In the genomic region with DNA sequence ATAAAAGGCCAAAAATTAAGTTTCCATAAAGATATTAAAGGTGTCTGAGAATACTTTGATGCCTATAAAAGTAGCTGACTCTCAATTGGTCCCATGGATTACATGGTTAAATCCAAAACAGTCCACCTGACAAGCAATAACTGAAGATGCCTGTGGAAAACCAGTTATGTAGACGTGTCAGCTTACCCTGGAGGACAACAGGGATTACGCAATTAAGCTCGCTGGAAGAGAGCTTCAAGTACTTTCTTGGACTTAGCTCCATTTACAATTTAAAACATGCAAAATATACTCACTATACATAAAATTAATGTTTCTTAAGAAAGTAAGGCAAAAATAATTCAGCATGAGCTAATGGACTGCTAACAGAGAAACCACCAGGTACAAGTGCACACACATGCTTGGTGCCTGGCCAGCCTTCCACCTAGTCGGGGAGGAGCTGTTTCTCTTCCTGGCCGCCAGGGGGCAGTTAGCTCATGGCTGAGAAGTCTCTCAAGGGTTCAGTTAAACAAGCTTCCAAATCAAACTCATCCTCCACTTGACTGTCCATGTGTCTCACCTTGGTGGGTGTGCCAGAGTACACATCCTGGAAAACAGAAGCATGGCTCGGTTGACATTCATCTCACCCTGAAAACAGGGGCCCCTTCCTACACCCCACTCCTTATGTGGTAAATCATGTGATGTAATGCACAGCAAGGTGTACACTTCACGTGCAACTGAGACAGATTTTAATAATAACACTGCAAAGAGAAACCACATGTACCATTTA, we compare ENCODE assay signal across 8 cellular contexts. TPM values are rescaled to one million over a fixed set of nuclear protein-coding genes. Genes with fewer than 3 reads are reported as not detected.
DNase-seq lines count a peak whose midpoint lies in the region; ATAC-seq, FAIRE-seq and TF ChIP-seq lines count a peak whose summit lies in the region.

No MANE protein-coding gene starts in this region.

- H3K36me3 ChIP-seq in osteoblast (ENCODE audit: insufficient read depth, low read length) (peaks cover 67% of the 10 kb centered on the region), thoracic aorta (peaks cover 41% of the 10 kb centered on the region)

- peak; percentile 78 for FAIRE-seq in GM19239 (lab: Jason Lieb, UNC)

- H2AFZ ChIP-seq in osteoblast (ENCODE audit: low read length), result no peak overlapping the region

- DNase-seq in AG10803 (ENCODE audit: low read depth) (peak; percentile 74), GM19239 (ENCODE audit: insufficient read length, low spot score) (peak; percentile 74), KBM-7 (peak; percentile 84), RKO (ENCODE audit: low spot score) (peak; percentile 82), fibroblast of pulmonary artery (ENCODE audit: low read depth) (peak; percentile 84), osteoblast (ENCODE audit: insufficient read length, low spot score, missing footprints) (peak; percentile 79), thoracic aorta (ENCODE audit: low spot score) (no peak)
- peak; percentile 73 to 79 for DNase-seq in activated T-cell treated with anti-CD3 and anti-CD28 coated beads, Interleukin-2, amount 50 U/mL, for 72 hours

- H3K27me3 Mint-ChIP-seq in activated T-cell treated with anti-CD3 and anti-CD28 coated beads, Interleukin-2, amount 50 U/mL, for 72 hours (ENCODE audit: low read depth), result no peaks in the 10 kb centered on the region

- no peak overlapping the region for H3K27ac Mint-ChIP-seq in activated T-cell treated with anti-CD3 and anti-CD28 coated beads, Interleukin-2, amount 50 U/mL, for 72 hours

- H3K27me3 ChIP-seq in osteoblast (ENCODE audit: insufficient read depth, low read length), result no peaks in the 10 kb centered on the region
- no peaks in the 10 kb centered on the region for H3K27me3 ChIP-seq in thoracic aorta (replicated peaks; ENCODE audit: insufficient read depth)

- H4K20me1 ChIP-seq in osteoblast (ENCODE audit: insufficient read depth, low read length), result no peaks in the 10 kb centered on the region

- peak; percentile 96 for TF ChIP-seq CTCF in AG10803 (conservative IDR thresholded peaks at IDR 0.05; ENCODE audit: low read length)
- peak; percentile 99 for TF ChIP-seq CTCF in fibroblast of pulmonary artery (IDR thresholded peaks at IDR 0.05; ENCODE audit: low read length, missing control alignments)
- peak; percentile 95 for TF ChIP-seq CTCF in osteoblast (IDR thresholded peaks at IDR 0.05; ENCODE audit: extremely low read depth, low read depth, low read length)
- TF ChIP-seq CTCF in thoracic aorta (IDR thresholded peaks at IDR 0.05), result peak; percentile 90

- H3K4me1 ChIP-seq in osteoblast (ENCODE audit: insufficient read depth, low read length), result no peaks in the 10 kb centered on the region
- H3K4me1 ChIP-seq in thoracic aorta (ENCODE audit: control insufficient read depth in 1 of 2, low read depth in 2 of 2), result no peaks in the 10 kb centered on the region

- H3K36me3 Mint-ChIP-seq in activated T-cell treated with anti-CD3 and anti-CD28 coated beads, Interleukin-2, amount 50 U/mL, for 72 hours (ENCODE audit: insufficient read depth in 2 of 2), result peaks cover 8 to 37% of the 10 kb centered on the region in 2 donors

- H3K27ac ChIP-seq in osteoblast (ENCODE audit: low read depth, low read length) (no peak overlapping the region), thoracic aorta (no peak overlapping the region)

- in situ Hi-C loops in KBM-7 (cut with MboI; ENCODE audit: low pct_unique_long_range_greater_than_20kb, low sequenced_read_pairs), result no loop called here

- ATAC-seq in activated T-cell treated with anti-CD3 and anti-CD28 coated beads, Interleukin-2, amount 50 U/mL, for 72 hours (replicated peaks in 1 of 2), result peak; percentile 89 to 91
- ATAC-seq in thoracic aorta (ENCODE audit: insufficient number of reproducible peaks, low FRiP score, low read depth), result no peak

- H3K4me1 Mint-ChIP-seq in activated T-cell treated with anti-CD3 and anti-CD28 coated beads, Interleukin-2, amount 50 U/mL, for 72 hours (ENCODE audit: low read depth), result peaks cover 5% of the 10 kb centered on the region

- H3K4me3 ChIP-seq in AG10803 (ENCODE audit: low read length), result no peak overlapping the region
- H3K4me3 ChIP-seq in fibroblast of pulmonary artery (replicated peaks; ENCODE audit: low read depth, low read length), result no peak overlapping the region
- H3K4me3 ChIP-seq in osteoblast (ENCODE audit: insufficient read depth, low read length), result no peak overlapping the region
- no peak overlapping the region for H3K4me3 ChIP-seq in thoracic aorta

- H3K79me2 ChIP-seq in osteoblast (ENCODE audit: insufficient read depth, low read length), result peaks cover 4% of the 10 kb centered on the region

- H3K9me3 ChIP-seq in osteoblast (ENCODE audit: low read depth, low read length) (no peaks in the 10 kb centered on the region), thoracic aorta (no peaks in the 10 kb centered on the region)

- H3K4me2 ChIP-seq in osteoblast (ENCODE audit: insufficient read depth, low read length), result no peak overlapping the region

- H3K4me3 Mint-ChIP-seq in activated T-cell treated with anti-CD3 and anti-CD28 coated beads, Interleukin-2, amount 50 U/mL, for 72 hours, result no peak overlapping the region

- no peaks in the 10 kb centered on the region for H3K9me3 Mint-ChIP-seq in activated T-cell treated with anti-CD3 and anti-CD28 coated beads, Interleukin-2, amount 50 U/mL, for 72 hours

RNA-seq across cellular contexts. Expression of a gene that starts 9.2 kb away (rescaled TPM):
- total RNA-seq in activated T-cell treated with anti-CD3 and anti-CD28 coated beads, Interleukin-2, amount 50 U/mL, for 72 hours, result 1 to 10 TPM; 1.4 to 4.0 TPM
- total RNA-seq in osteoblast (3.8 and 4.3 TPM in 2 replicates), thoracic aorta (10 to 100 TPM in 1 of 2 donors, 1 to 10 TPM in 1; 5.1 to 10.9 TPM)

RNA-seq across cellular contexts. Expression of a gene that starts 18.8 kb away (rescaled TPM):
- total RNA-seq in activated T-cell treated with anti-CD3 and anti-CD28 coated beads, Interleukin-2, amount 50 U/mL, for 72 hours, result 10 to 100 TPM; 56.4 to 63.1 TPM
- 51.9 and 55.7 TPM in 2 replicates for total RNA-seq in osteoblast
- total RNA-seq in thoracic aorta, result 10 to 100 TPM; 29.8 to 30.5 TPM

RNA-seq across cellular contexts. Expression of a gene that starts 27.8 kb away (rescaled TPM):
- 10 to 100 TPM; 20.4 to 22.1 TPM for total RNA-seq in activated T-cell treated with anti-CD3 and anti-CD28 coated beads, Interleukin-2, amount 50 U/mL, for 72 hours
- 37.1 and 38.0 TPM in 2 replicates for total RNA-seq in osteoblast
- 100 to 1,000 TPM in 1 of 2 donors, 10 to 100 TPM in 1; 58.1 to 104 TPM for total RNA-seq in thoracic aorta

RNA-seq across cellular contexts. Expression of a gene that starts 28.0 kb away (rescaled TPM):
- 100 to 1,000 TPM; 172 to 206 TPM for total RNA-seq in activated T-cell treated with anti-CD3 and anti-CD28 coated beads, Interleukin-2, amount 50 U/mL, for 72 hours
- total RNA-seq in osteoblast (3.2 and 4.0 TPM in 2 replicates), thoracic aorta (10 to 100 TPM in 1 of 2 donors, 1 to 10 TPM in 1; 6.2 to 24.5 TPM)
